In the genomic region with DNA sequence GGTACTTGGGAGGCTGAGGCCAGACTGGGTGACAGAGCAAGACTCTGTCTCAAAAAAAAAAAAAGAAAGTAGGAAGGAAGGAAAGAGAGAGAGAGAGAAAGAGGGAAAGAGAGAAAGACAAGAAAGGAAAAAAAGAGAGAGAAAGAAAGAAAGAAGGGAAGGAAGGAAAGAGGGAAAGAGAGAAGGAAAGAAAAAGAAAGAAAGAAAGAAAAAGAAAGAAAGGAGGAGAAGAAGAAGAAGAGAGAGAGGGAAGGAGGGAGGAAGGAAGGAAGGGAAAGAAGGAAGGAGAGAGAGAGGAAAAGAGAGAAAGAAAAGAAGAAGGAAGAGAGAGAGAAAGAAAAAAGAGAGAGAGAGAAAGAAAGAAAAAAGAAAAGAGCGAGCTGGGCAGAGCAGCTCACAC, we compare ENCODE assay signal across 24 cellular contexts. TPM values are rescaled to one million over a fixed set of nuclear protein-coding genes. Genes with fewer than 3 reads are reported as not detected.
DNase-seq lines count a peak whose midpoint lies in the region; ATAC-seq, FAIRE-seq and TF ChIP-seq lines count a peak whose summit lies in the region.
"Had no signal": no experiment of that assay in that cellular context is flagged by ENCODE, and none has a peak within 500 bp of the region (broad histone marks: within the 10 kb centered on the region; RNA-seq: fewer than 3 reads in every experiment).

No MANE protein-coding gene starts in this region.

- peaks cover 14% of the 10 kb centered on the region for H3K36me3 Mint-ChIP-seq in central memory CD8-positive, alpha-beta T cell (ENCODE audit: insufficient read depth)
- peaks cover 10% of the 10 kb centered on the region for H3K36me3 Mint-ChIP-seq in stimulated activated memory B cell treated with anti-CD40 and anti-IgM and Interleukin-4, amounts not matched to agents 10 μg/mL and 1 μg/mL and 100 μg/mL, for 72 hours

- DNase-seq in DND-41 (no peak), D721Med (ENCODE audit: insufficient read length, low spot score) (no peak), G401 (ENCODE audit: low spot score) (no peak), head of caudate nucleus (no peak)
- DNase-seq in central memory CD8-positive, alpha-beta T cell (ENCODE audit: low spot score in 2 of 2): no peak
- DNase-seq: 8988T; ACHN; AML-193; C1 segment of cervical spinal cord; Calu3; CD4-positive, alpha-beta memory T cell; COR-L47; DMS153; EL; GF-D8; GM23248; H7; HCEC 1CT had no signal

- TF ChIP-seq CTCF in DND-41 (IDR thresholded peaks at IDR 0.05; ENCODE audit: borderline replicate concordance, extremely low read depth, low read length, poor library complexity, severe bottlenecking) (no peak), SU-DHL-6 (IDR thresholded peaks at IDR 0.05; ENCODE audit: insufficient read depth, low read length, poor library complexity, severe bottlenecking) (no peak), D721Med (IDR thresholded peaks at IDR 0.05; ENCODE audit: insufficient read depth, missing control alignments) (no peak)

- H3K27ac Mint-ChIP-seq in central memory CD8-positive, alpha-beta T cell (ENCODE audit: low read depth): peak overlapping the region; percentile 0
- H3K27ac Mint-ChIP-seq in stimulated activated memory B cell treated with anti-CD40 and anti-IgM and Interleukin-4, amounts not matched to agents 10 μg/mL and 1 μg/mL and 100 μg/mL, for 72 hours: peak overlapping the region; percentile 20

- in situ Hi-C loops in G401 (cut with HindIII; ENCODE audit: low sequenced_read_pairs): no loop called here

- no peak overlapping the region for H3K4me3 ChIP-seq in DND-41 (ENCODE audit: low read depth in 1 of 2, low read length in 2 of 2)
- no peak overlapping the region for H3K4me3 ChIP-seq in SU-DHL-6 (ENCODE audit: insufficient read depth, low read length, poor library complexity, severe bottlenecking)
- H3K4me3 ChIP-seq: A549, GM23248 had no signal

- H3K9me2 ChIP-seq in SU-DHL-6 (replicated peaks; ENCODE audit: insufficient read depth, low read length): no peaks in the 10 kb centered on the region

- intact Hi-C loops in head of caudate nucleus (cut with DNase I): no loop called here

- no peaks in the 10 kb centered on the region for H4K20me1 ChIP-seq in DND-41 (ENCODE audit: insufficient read depth, low read length)
- no peaks in the 10 kb centered on the region for H4K20me1 ChIP-seq in SU-DHL-6 (ENCODE audit: low read depth, low read length)

- H3F3A ChIP-seq in SU-DHL-6 (ENCODE audit: insufficient read depth): 0 out of 2 replicates have a peak, but pooled peaks cover 11% of the 10 kb centered on the region

- no peaks in the 10 kb centered on the region for H3K9me3 ChIP-seq in DND-41 (ENCODE audit: insufficient read depth, low read length, severe bottlenecking)
- no peaks in the 10 kb centered on the region for H3K9me3 ChIP-seq in SU-DHL-6 (ENCODE audit: insufficient read depth, low read length)

- peak overlapping the region; percentile 13; the same call in 1 of the 2 replicates for H2AFZ ChIP-seq in DND-41 (ENCODE audit: low read depth, low read length)
- H2AFZ ChIP-seq in SU-DHL-6 (ENCODE audit: low read depth, low read length, severe bottlenecking): peak overlapping the region; percentile 54
- H2AFZ ChIP-seq: GM23248 had no signal

- H3K79me2 ChIP-seq in DND-41 (ENCODE audit: insufficient read depth, low read length) (peaks cover 22% of the 10 kb centered on the region), SU-DHL-6 (ENCODE audit: insufficient read depth, low read length) (no peaks in the 10 kb centered on the region)

- H3K36me3 ChIP-seq in DND-41 (ENCODE audit: insufficient read depth, low read length): peaks cover 3% of the 10 kb centered on the region; the same call in 1 of the 2 replicates
- H3K36me3 ChIP-seq in SU-DHL-6 (ENCODE audit: low read length): no peaks in the 10 kb centered on the region

- no peak for ATAC-seq in DND-41 (ENCODE audit: insufficient read depth, low read depth)
- no peak for ATAC-seq in central memory CD8-positive, alpha-beta T cell (replicated peaks; ENCODE audit: extremely low read depth, poor library complexity, severe bottlenecking)
- ATAC-seq in stimulated activated memory B cell treated with anti-CD40 and anti-IgM and Interleukin-4, amounts not matched to agents 10 μg/mL and 1 μg/mL and 100 μg/mL, for 72 hours: no peak
- ATAC-seq: A549 had no signal

- no peaks in the 10 kb centered on the region for H3K27me3 Mint-ChIP-seq in central memory CD8-positive, alpha-beta T cell
- H3K27me3 Mint-ChIP-seq in stimulated activated memory B cell treated with anti-CD40 and anti-IgM and Interleukin-4, amounts not matched to agents 10 μg/mL and 1 μg/mL and 100 μg/mL, for 72 hours: no peaks in the 10 kb centered on the region
- H3K27me3 Mint-ChIP-seq: CD4-positive, alpha-beta memory T cell had no signal

- no peaks in the 10 kb centered on the region for H3K27me3 ChIP-seq in DND-41 (ENCODE audit: insufficient read depth, low read length, poor library complexity)
- H3K27me3 ChIP-seq in SU-DHL-6 (ENCODE audit: low read length): no peaks in the 10 kb centered on the region

- H3K4me3 Mint-ChIP-seq in central memory CD8-positive, alpha-beta T cell: no peak overlapping the region
- H3K4me3 Mint-ChIP-seq in stimulated activated memory B cell treated with anti-CD40 and anti-IgM and Interleukin-4, amounts not matched to agents 10 μg/mL and 1 μg/mL and 100 μg/mL, for 72 hours: no peak overlapping the region
- H3K4me3 Mint-ChIP-seq: CD4-positive, alpha-beta memory T cell had no signal

- peaks cover 15% of the 10 kb centered on the region for H3K4me1 Mint-ChIP-seq in central memory CD8-positive, alpha-beta T cell
- H3K4me1 Mint-ChIP-seq in stimulated activated memory B cell treated with anti-CD40 and anti-IgM and Interleukin-4, amounts not matched to agents 10 μg/mL and 1 μg/mL and 100 μg/mL, for 72 hours: peaks cover 21% of the 10 kb centered on the region

- peaks cover 21% of the 10 kb centered on the region for H3K4me1 ChIP-seq in DND-41 (ENCODE audit: insufficient read depth, low read length)

- H3K4me2 ChIP-seq in DND-41 (ENCODE audit: insufficient read depth, low read length): no peak overlapping the region
- no peak overlapping the region for H3K4me2 ChIP-seq in SU-DHL-6 (ENCODE audit: low read depth, low read length, poor library complexity, severe bottlenecking)
- H3K4me2 ChIP-seq: A549 had no signal

- H3K27ac ChIP-seq in DND-41 (ENCODE audit: low read length) (no peak overlapping the region), SU-DHL-6 (ENCODE audit: low read depth, low read length) (no peak overlapping the region)
- H3K27ac ChIP-seq: A549, GM23248 had no signal

- H3K9me3 Mint-ChIP-seq in central memory CD8-positive, alpha-beta T cell: no peaks in the 10 kb centered on the region
- H3K9me3 Mint-ChIP-seq in stimulated activated memory B cell treated with anti-CD40 and anti-IgM and Interleukin-4, amounts not matched to agents 10 μg/mL and 1 μg/mL and 100 μg/mL, for 72 hours: peaks cover 6% of the 10 kb centered on the region

- FAIRE-seq in D721Med (lab: Jason Lieb, UNC): no peak
- FAIRE-seq: A549, GM12891, GM18507, H1 had no signal

- no peak overlapping the region for H3K9ac ChIP-seq in DND-41 (ENCODE audit: low read depth, low read length)
- H3K9ac ChIP-seq in SU-DHL-6 (ENCODE audit: low read length): no peak overlapping the region
- H3K9ac ChIP-seq: GM23248 had no signal

RNA-seq across cellular contexts. Expression of a gene that starts 3.1 kb away (rescaled TPM):
- total RNA-seq in G401 (2014; rRNA removed; shearing (Covaris generic)): 15.1 and 23.0 TPM in 2 replicates

RNA-seq across cellular contexts. Expression of a gene that starts 12.2 kb away (rescaled TPM):
- 2.5 and 4.8 TPM in 2 replicates for total RNA-seq in G401 (2014; rRNA removed; shearing (Covaris generic))

RNA-seq across cellular contexts. Expression of a gene that starts 43.5 kb away (rescaled TPM):
- total RNA-seq in G401 (2014; rRNA removed; shearing (Covaris generic)): 31.6 and 67.6 TPM in 2 replicates

RNA-seq across cellular contexts. Expression of a gene that starts 50.9 kb away (rescaled TPM):
- total RNA-seq in G401 (2014; rRNA removed; shearing (Covaris generic)): 36.4 and 40.2 TPM in 2 replicates

RNA-seq across cellular contexts. Expression of a gene that starts 54.8 kb away (rescaled TPM):
- total RNA-seq in G401 (2014; rRNA removed; shearing (Covaris generic)): 31.3 and 40.1 TPM in 2 replicates
